8 cellular contexts compared by ENCODE assay signal in genomic region chr19:13838943-13839192, GRCh38. TPM values are rescaled to one million over a fixed set of nuclear protein-coding genes. Genes with fewer than 3 reads are reported as not detected.
DNase-seq lines count a peak whose midpoint lies in the region; ATAC-seq, FAIRE-seq and TF ChIP-seq lines count a peak whose summit lies in the region.

No MANE protein-coding gene starts in this region.

- CTCF ChIA-PET in CD8-positive, alpha-beta memory T cell (lab: Charles Lee), result interaction anchor here (1.0 to 7.6 kb wide), 4 partner anchors 19 to 51 kb away, joined by 3 to 53 read pairs (median 17); partner anchors contain the start of gene ZSWIM4

- peaks cover 0 to 8% (median 0%) of the 10 kb centered on the region in 5 donors for H3K9me3 Mint-ChIP-seq in CD8-positive, alpha-beta memory T cell
- no peaks in the 10 kb centered on the region for H3K9me3 Mint-ChIP-seq in endothelial cell (ENCODE audit: unreplicated experiment)

- H3K36me3 ChIP-seq in CD8-positive, alpha-beta memory T cell (ENCODE audit: insufficient read depth, low read length), result no peaks in the 10 kb centered on the region
- peaks cover 0 to 11% (median 0%) of the 10 kb centered on the region in 3 donors for H3K36me3 ChIP-seq in pancreas

- TF ChIP-seq CTCF in endothelial cell (IDR thresholded peaks at IDR 0.05; ENCODE audit: unreplicated experiment), result no peak
- TF ChIP-seq CTCF in pancreas (IDR thresholded peaks at IDR 0.05), result no peak

- peak overlapping the region; percentile 97 to 100 (median 100) for H3K27ac Mint-ChIP-seq in CD8-positive, alpha-beta memory T cell
- peak overlapping the region; percentile 52 for H3K27ac Mint-ChIP-seq in endothelial cell (ENCODE audit: unreplicated experiment)

- POLR2A ChIA-PET in CD8-positive, alpha-beta memory T cell (lab: Charles Lee), result interaction anchor here (0.6 to 2.0 kb wide), 4 partner anchors 9 to 51 kb away, joined by 4 to 6 read pairs (median 4); partner anchors contain the start of gene ZSWIM4

- peaks cover 0 to 51% (median 2%) of the 10 kb centered on the region in 3 donors for H3K36me3 Mint-ChIP-seq in CD8-positive, alpha-beta memory T cell
- peaks cover 7% of the 10 kb centered on the region for H3K36me3 Mint-ChIP-seq in endothelial cell (ENCODE audit: low read depth, unreplicated experiment)

- intact Hi-C loops in pancreas (cut with DNase I), result no loop called here

- WGBS in pancreas, 2 donors, result 62 to 70% methylated on average over 13 of the region's 13 CpGs

- H3K4me1 ChIP-seq in CD8-positive, alpha-beta memory T cell (ENCODE audit: insufficient read depth, low read length), result peaks cover 82% of the 10 kb centered on the region
- H3K4me1 ChIP-seq in pancreas, result peaks cover 6 to 30% (median 8%) of the 10 kb centered on the region in 3 donors

- peak overlapping the region; percentile 86 for H3K4me3 ChIP-seq in CD8-positive, alpha-beta memory T cell (ENCODE audit: low read length)
- H3K4me3 ChIP-seq in pancreas, result peak overlapping the region in 2 of 4 donors; percentile 92 to 97

- H3K9me3 ChIP-seq in CD8-positive, alpha-beta memory T cell (ENCODE audit: low read length), result no peaks in the 10 kb centered on the region
- no peaks in the 10 kb centered on the region for H3K9me3 ChIP-seq in pancreas

- peak overlapping the region; percentile 92 to 98 (median 94) for H3K4me3 Mint-ChIP-seq in CD8-positive, alpha-beta memory T cell
- no peak overlapping the region for H3K4me3 Mint-ChIP-seq in endothelial cell (ENCODE audit: unreplicated experiment)

- DNase-seq in CD8-positive, alpha-beta memory T cell, result peak in 2 of 5 donors; percentile 48 to 74
- DNase-seq in endothelial cell (ENCODE audit: low spot score), result no peak
- DNase-seq in pancreas, result peak in 1 of 6 donors; percentile 86
- no peak for DNase-seq in glomerular visceral epithelial cell (ENCODE audit: extremely low spot score)
- DNase-seq in NCI-H2227 (lab: John Stamatoyannopoulos, UW; ENCODE audit: unreplicated experiment), result no peak
- DNase-seq in RKO (ENCODE audit: low spot score), result no peak
- DNase-seq in activated effector memory CD4-positive, alpha-beta T cell treated with Interleukin-2 at 50 U/mL for 16 hours, result no peak

- H3K4me1 Mint-ChIP-seq in CD8-positive, alpha-beta memory T cell, result peaks cover 51 to 76% (median 55%) of the 10 kb centered on the region in 3 donors
- peaks cover 22% of the 10 kb centered on the region for H3K4me1 Mint-ChIP-seq in endothelial cell (ENCODE audit: unreplicated experiment)

- peak overlapping the region; percentile 99 for H3K27ac ChIP-seq in CD8-positive, alpha-beta memory T cell (ENCODE audit: low read depth, low read length)
- H3K27ac ChIP-seq in pancreas, result peak overlapping the region; percentile 33 to 97 (median 85)

- H3K27me3 ChIP-seq in CD8-positive, alpha-beta memory T cell (ENCODE audit: insufficient read depth, low read length, poor library complexity, severe bottlenecking), result no peaks in the 10 kb centered on the region
- no peaks in the 10 kb centered on the region for H3K27me3 ChIP-seq in pancreas

- no peak for FAIRE-seq in pancreas (lab: Jason Lieb, UNC)

- H3K27me3 Mint-ChIP-seq in CD8-positive, alpha-beta memory T cell, result peaks cover 0 to 38% of the 10 kb centered on the region in 2 donors
- H3K27me3 Mint-ChIP-seq in endothelial cell (ENCODE audit: unreplicated experiment), result peaks cover 15% of the 10 kb centered on the region

- ATAC-seq in pancreas, result no peak

TF ChIP-seq in PFSK-1, 5 proteins besides CTCF, POLR2A, EP300 and RAD21:
- TF ChIP-seq REST (IDR thresholded peaks at IDR 0.05; ENCODE audit: insufficient read depth in 1 of 2, low read depth in 2 of 2, low read length in 2 of 2), result no peak; a peak in 1 of 4 replicates
- TF ChIP-seq FOXP2 (optimal IDR thresholded peaks at IDR 0.05; ENCODE audit: borderline replicate concordance, extremely low read depth, extremely low read length, insufficient read depth), result peak; percentile 78
- TF ChIP-seq POLR2AphosphoS5 (IDR thresholded peaks at IDR 0.05; ENCODE audit: low read depth, low read length), result peak; percentile 69; the same call in 1 of the 2 replicates

RNA-seq across cellular contexts. Expression of gene NANOS3, which starts 38.1 kb away (rescaled TPM):
- total RNA-seq in CD8-positive, alpha-beta memory T cell, result 1 to 10 TPM in 1 of 2 experiments, under 1 TPM in 1; 0.90 to 1.5 TPM
- not detected for polyA plus RNA-seq in CD8-positive, alpha-beta memory T cell
- polyA plus RNA-seq in PFSK-1 (2012; ENCODE audit: insufficient read length, low read depth), result 4.2 TPM
- 0.69 TPM for total RNA-seq in endothelial cell (ENCODE audit: unreplicated experiment)
- 1 to 10 TPM in 1 of 6 donors, under 1 TPM in 3, not detected in 2; 0.39 to 1.4 (median 0.62) TPM for total RNA-seq in pancreas
- 1 to 10 TPM in 1 of 2 donors, under 1 TPM in 1; 0.65 to 3.1 TPM for polyA plus RNA-seq in pancreas

RNA-seq across cellular contexts. Expression of gene ZSWIM4, which starts 43.6 kb away (rescaled TPM):
- total RNA-seq in CD8-positive, alpha-beta memory T cell, result 1 to 10 TPM; 4.4 to 4.8 TPM
- polyA plus RNA-seq in CD8-positive, alpha-beta memory T cell, result 1.6 TPM
- 31.2 TPM for polyA plus RNA-seq in PFSK-1 (2012; ENCODE audit: insufficient read length, low read depth)
- total RNA-seq in endothelial cell (ENCODE audit: unreplicated experiment) (43.7 TPM), pancreas (1 to 10 TPM; 1.9 to 9.3 (median 3.4) TPM)
- polyA plus RNA-seq in pancreas, result 1 to 10 TPM; 3.9 to 5.5 TPM
